Comparison of ENCODE assay signal across 1 cellular context in genomic region chr13:101307181-101307701, GRCh38.
TF ChIP-seq lines count a peak whose summit lies in the region.

No MANE protein-coding gene starts in this region.

TF ChIP-seq in SK-N-SH, 30 proteins besides CTCF, POLR2A, EP300 and RAD21 (continued from another document):
- no peak for TF ChIP-seq MEF2A (IDR thresholded peaks at IDR 0.05; ENCODE audit: borderline replicate concordance, low read depth)
- no peak for TF ChIP-seq CHD2 (IDR thresholded peaks at IDR 0.05; ENCODE audit: low read length, partially characterized antibody)
- TF ChIP-seq GATA2 (CRISPR knock-in tag; IDR thresholded peaks at IDR 0.05), result no peak
- TF ChIP-seq FOXM1 (IDR thresholded peaks at IDR 0.05; ENCODE audit: low read depth), result no peak
- no peak for TF ChIP-seq NRF1 (IDR thresholded peaks at IDR 0.05; ENCODE audit: low read depth, low read length)
- TF ChIP-seq, protein P1, sequence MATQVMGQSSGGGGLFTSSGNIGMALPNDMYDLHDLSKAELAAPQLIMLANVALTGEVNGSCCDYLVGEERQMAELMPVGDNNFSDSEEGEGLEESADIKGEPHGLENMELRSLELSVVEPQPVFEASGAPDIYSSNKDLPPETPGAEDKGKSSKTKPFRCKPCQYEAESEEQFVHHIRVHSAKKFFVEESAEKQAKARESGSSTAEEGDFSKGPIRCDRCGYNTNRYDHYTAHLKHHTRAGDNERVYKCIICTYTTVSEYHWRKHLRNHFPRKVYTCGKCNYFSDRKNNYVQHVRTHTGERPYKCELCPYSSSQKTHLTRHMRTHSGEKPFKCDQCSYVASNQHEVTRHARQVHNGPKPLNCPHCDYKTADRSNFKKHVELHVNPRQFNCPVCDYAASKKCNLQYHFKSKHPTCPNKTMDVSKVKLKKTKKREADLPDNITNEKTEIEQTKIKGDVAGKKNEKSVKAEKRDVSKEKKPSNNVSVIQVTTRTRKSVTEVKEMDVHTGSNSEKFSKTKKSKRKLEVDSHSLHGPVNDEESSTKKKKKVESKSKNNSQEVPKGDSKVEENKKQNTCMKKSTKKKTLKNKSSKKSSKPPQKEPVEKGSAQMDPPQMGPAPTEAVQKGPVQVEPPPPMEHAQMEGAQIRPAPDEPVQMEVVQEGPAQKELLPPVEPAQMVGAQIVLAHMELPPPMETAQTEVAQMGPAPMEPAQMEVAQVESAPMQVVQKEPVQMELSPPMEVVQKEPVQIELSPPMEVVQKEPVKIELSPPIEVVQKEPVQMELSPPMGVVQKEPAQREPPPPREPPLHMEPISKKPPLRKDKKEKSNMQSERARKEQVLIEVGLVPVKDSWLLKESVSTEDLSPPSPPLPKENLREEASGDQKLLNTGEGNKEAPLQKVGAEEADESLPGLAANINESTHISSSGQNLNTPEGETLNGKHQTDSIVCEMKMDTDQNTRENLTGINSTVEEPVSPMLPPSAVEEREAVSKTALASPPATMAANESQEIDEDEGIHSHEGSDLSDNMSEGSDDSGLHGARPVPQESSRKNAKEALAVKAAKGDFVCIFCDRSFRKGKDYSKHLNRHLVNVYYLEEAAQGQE (IDR thresholded peaks at IDR 0.05; ENCODE audit: low read depth, low read length), result no peak
- TF ChIP-seq ELF1 (IDR thresholded peaks at IDR 0.05), result no peak
- TF ChIP-seq PBX3 (IDR thresholded peaks at IDR 0.05), result peak; percentile 60
- peak; percentile 53; the same call in 1 of the 2 replicates for TF ChIP-seq NFIC (IDR thresholded peaks at IDR 0.05; ENCODE audit: borderline replicate concordance)
- peak; percentile 31; the same call in 1 of the 2 replicates for TF ChIP-seq RXRA (IDR thresholded peaks at IDR 0.05; ENCODE audit: borderline replicate concordance, low read depth)
- TF ChIP-seq TEAD4 (IDR thresholded peaks at IDR 0.05; ENCODE audit: borderline replicate concordance, insufficient read depth), result peak; percentile 49; the same call in 1 of the 2 replicates
- 0 out of 2 replicates have a peak, but pooled peaks have one; percentile 11 for TF ChIP-seq FOSL2 (IDR thresholded peaks at IDR 0.05; ENCODE audit: borderline replicate concordance, low read depth)
- TF ChIP-seq MAX (IDR thresholded peaks at IDR 0.05; ENCODE audit: low read depth), result no peak
- no peak; the same call in none of the 2 replicates for TF ChIP-seq JUND (IDR thresholded peaks at IDR 0.05)
